Comparison of ENCODE assay signal across 19 cellular contexts in genomic region chr3:72384602-72385001, GRCh38.
DNase-seq lines count a peak whose midpoint lies in the region; ATAC-seq, FAIRE-seq and TF ChIP-seq lines count a peak whose summit lies in the region.
"Had no signal": no experiment of that assay in that cellular context is flagged by ENCODE, and none has a peak within 500 bp of the region (broad histone marks: within the 10 kb centered on the region; RNA-seq: fewer than 3 reads in every experiment).

No MANE protein-coding gene starts in this region.

- CTCF ChIA-PET in HEK293 (lab: Yijun Ruan, JAX) = interaction anchor here (0.6 to 0.7 kb wide), 3 partner anchors 30 to 461 kb away, joined by 3 read pairs; no protein-coding TSS in a partner anchor

- H3K4me3 Mint-ChIP-seq in natural killer cell = no peak overlapping the region
- no peak overlapping the region for H3K4me3 Mint-ChIP-seq in natural killer cell treated with Interleukin-12 subunit alpha and Interleukin-12 subunit beta and Interleukin-15 and Interleukin-18, amount 100 ng/mL, for 72 hours
- H3K4me3 Mint-ChIP-seq in stimulated activated effector memory CD8-positive, alpha-beta T cell treated with anti-CD3 and anti-CD28 coated beads, Interleukin-12 subunit alpha, Interleukin-12 subunit beta, amount 100 ng/mL, for 72 hours = no peak overlapping the region

- H3K27me3 ChIP-seq in bronchial epithelial cell (ENCODE audit: control insufficient read depth, insufficient read depth, low read length) (no peaks in the 10 kb centered on the region), colonic mucosa (no peaks in the 10 kb centered on the region)
- H3K27me3 ChIP-seq: left lung, ovary, testis had no signal

- H3K27me3 Mint-ChIP-seq in natural killer cell (ENCODE audit: low read depth in 2 of 2) = no peaks in the 10 kb centered on the region
- H3K27me3 Mint-ChIP-seq in natural killer cell treated with Interleukin-12 subunit alpha and Interleukin-12 subunit beta and Interleukin-15 and Interleukin-18, amount 100 ng/mL, for 72 hours = no peaks in the 10 kb centered on the region

- peaks cover 79 to 91% of the 10 kb centered on the region in 2 donors for H3K4me1 Mint-ChIP-seq in natural killer cell
- peaks cover 65 to 68% of the 10 kb centered on the region in 2 donors for H3K4me1 Mint-ChIP-seq in natural killer cell treated with Interleukin-12 subunit alpha and Interleukin-12 subunit beta and Interleukin-15 and Interleukin-18, amount 100 ng/mL, for 72 hours (ENCODE audit: low read depth in 2 of 2)
- peaks cover 79% of the 10 kb centered on the region for H3K4me1 Mint-ChIP-seq in stimulated activated effector memory CD8-positive, alpha-beta T cell treated with anti-CD3 and anti-CD28 coated beads, Interleukin-12 subunit alpha, Interleukin-12 subunit beta, amount 100 ng/mL, for 72 hours

- H3K4me3 ChIP-seq in HEK293 (ENCODE audit: low read depth, low read length) (no peak overlapping the region), bronchial epithelial cell (ENCODE audit: low read depth, low read length) (no peak overlapping the region), colonic mucosa (no peak overlapping the region)
- H3K4me3 ChIP-seq: GM23248, left lung, ovary, testis had no signal

- peak overlapping the region; percentile 51 to 58 for H3K27ac Mint-ChIP-seq in natural killer cell
- no peak overlapping the region for H3K27ac Mint-ChIP-seq in natural killer cell treated with Interleukin-12 subunit alpha and Interleukin-12 subunit beta and Interleukin-15 and Interleukin-18, amount 100 ng/mL, for 72 hours
- peak overlapping the region; percentile 18 for H3K27ac Mint-ChIP-seq in stimulated activated effector memory CD8-positive, alpha-beta T cell treated with anti-CD3 and anti-CD28 coated beads, Interleukin-12 subunit alpha, Interleukin-12 subunit beta, amount 100 ng/mL, for 72 hours

- no peaks in the 10 kb centered on the region for H3K9me3 Mint-ChIP-seq in natural killer cell
- H3K9me3 Mint-ChIP-seq in natural killer cell treated with Interleukin-12 subunit alpha and Interleukin-12 subunit beta and Interleukin-15 and Interleukin-18, amount 100 ng/mL, for 72 hours = no peaks in the 10 kb centered on the region
- H3K9me3 Mint-ChIP-seq in stimulated activated effector memory CD8-positive, alpha-beta T cell treated with anti-CD3 and anti-CD28 coated beads, Interleukin-12 subunit alpha, Interleukin-12 subunit beta, amount 100 ng/mL, for 72 hours = no peaks in the 10 kb centered on the region
- H3K9me3 Mint-ChIP-seq: activated naive CD4-positive, alpha-beta T cell treated with anti-CD3 and anti-CD28 coated beads, Interleukin-2, amount 50 U/mL, for 72 hours had no signal

- ATAC-seq in natural killer cell = no peak
- ATAC-seq in natural killer cell treated with Interleukin-12 subunit alpha and Interleukin-12 subunit beta and Interleukin-15 and Interleukin-18, amount 100 ng/mL, for 72 hours = no peak
- no peak for ATAC-seq in stimulated activated effector memory CD8-positive, alpha-beta T cell treated with anti-CD3 and anti-CD28 coated beads, Interleukin-12 subunit alpha, Interleukin-12 subunit beta, amount 100 ng/mL, for 72 hours
- ATAC-seq in GM18907 (IDR thresholded peaks at IDR 0.05; ENCODE audit: unreplicated experiment) = no peak
- ATAC-seq: activated CD4-positive, CD25-positive, alpha-beta regulatory T cell treated with anti-CD3 and anti-CD28 coated beads, Interleukin-2, amount 50 U/mL, for 24 hours; left lung had no signal

- H3K9ac ChIP-seq in colonic mucosa (ENCODE audit: low read depth in 2 of 2, low read length in 2 of 2) = no peak overlapping the region
- H3K9ac ChIP-seq: GM23248 had no signal

- H3K4me1 ChIP-seq in HEK293 (ENCODE audit: control insufficient read depth, insufficient read depth, low read length) (peaks cover 8% of the 10 kb centered on the region), colonic mucosa (no peaks in the 10 kb centered on the region)

- FAIRE-seq in bronchial epithelial cell (lab: Jason Lieb, UNC) = no peak
- FAIRE-seq: D721Med, G401.6, HTR-8/SVneo had no signal

- no peaks in the 10 kb centered on the region for H3K36me3 Mint-ChIP-seq in natural killer cell
- H3K36me3 Mint-ChIP-seq in natural killer cell treated with Interleukin-12 subunit alpha and Interleukin-12 subunit beta and Interleukin-15 and Interleukin-18, amount 100 ng/mL, for 72 hours = no peaks in the 10 kb centered on the region
- peaks cover 59% of the 10 kb centered on the region for H3K36me3 Mint-ChIP-seq in stimulated activated effector memory CD8-positive, alpha-beta T cell treated with anti-CD3 and anti-CD28 coated beads, Interleukin-12 subunit alpha, Interleukin-12 subunit beta, amount 100 ng/mL, for 72 hours

- no peaks in the 10 kb centered on the region for H3K9me3 ChIP-seq in HEK293 (ENCODE audit: control insufficient read depth, insufficient read depth, low read depth, low read length)
- H3K9me3 ChIP-seq in colonic mucosa = no peaks in the 10 kb centered on the region
- H3K9me3 ChIP-seq: left lung, ovary, testis had no signal

- H3K36me3 ChIP-seq in HEK293 (ENCODE audit: control insufficient read depth in 2 of 2, insufficient read depth in 1 of 2, low read length in 2 of 2) (no peaks in the 10 kb centered on the region), bronchial epithelial cell (ENCODE audit: control insufficient read depth, insufficient read depth, low read length) (no peaks in the 10 kb centered on the region), colonic mucosa (no peaks in the 10 kb centered on the region)
- H3K36me3 ChIP-seq: left lung, ovary had no signal

- POLR2A ChIA-PET in HEK293 (lab: Yijun Ruan, JAX) = no interaction called here

- intact Hi-C loops in natural killer cell (cut with micrococcal nuclease) = no loop called here
- intact Hi-C loops in colonic mucosa (cut with DNase I) = no loop called here

- H3K27ac ChIP-seq in HEK293 (ENCODE audit: extremely low read depth, low read depth, low read length) = no peak overlapping the region
- no peak overlapping the region for H3K27ac ChIP-seq in colonic mucosa
- H3K27ac ChIP-seq: GM23248, left lung, ovary, testis had no signal

- DNase-seq in natural killer cell = no peak
- DNase-seq in natural killer cell treated with Interleukin-12 subunit alpha and Interleukin-12 subunit beta and Interleukin-15 and Interleukin-18, amount 100 ng/mL, for 72 hours (ENCODE audit: low spot score) = no peak
- DNase-seq in bronchial epithelial cell (ENCODE audit: low read depth) = peak; percentile 29
- no peak for DNase-seq in stimulated activated effector memory CD8-positive, alpha-beta T cell treated with anti-CD3 and anti-CD28 coated beads, Interleukin-12 subunit alpha, Interleukin-12 subunit beta, amount 100 ng/mL, for 72 hours (ENCODE audit: low spot score in 2 of 2)
- no peak for DNase-seq in NCI-H69 (lab: John Stamatoyannopoulos, UW)
- DNase-seq in colonic mucosa = no peak
- DNase-seq: GM23248, left lung, NCI-H187, ovary, SHP77, testis had no signal

- TF ChIP-seq CTCF in natural killer cell (IDR thresholded peaks at IDR 0.05) (no peak), HEK293 (tag by site-specific recombination; IDR thresholded peaks at IDR 0.05) (no peak), bronchial epithelial cell (IDR thresholded peaks at IDR 0.05; ENCODE audit: insufficient read depth, low read length, severe bottlenecking) (no peak), colonic mucosa (IDR thresholded peaks at IDR 0.05) (no peak)

TF ChIP-seq in HEK293, 187 proteins besides CTCF, POLR2A, EP300 and RAD21:
- TF ChIP-seq PRDM1 (tag by site-specific recombination; IDR thresholded peaks at IDR 0.05) (peak; percentile 47; the same call in 1 of the 2 replicates), KLF7 (tag by site-specific recombination; IDR thresholded peaks at IDR 0.05; ENCODE audit: borderline replicate concordance) (no peak), ZNF239 (tag by site-specific recombination; IDR thresholded peaks at IDR 0.05) (no peak), PRDM6 (tag by site-specific recombination; IDR thresholded peaks at IDR 0.05) (no peak), ZNF664 (tag by site-specific recombination; IDR thresholded peaks at IDR 0.05) (no peak), OSR2 (tag by site-specific recombination; IDR thresholded peaks at IDR 0.05) (no peak), REPIN1 (tag by site-specific recombination; IDR thresholded peaks at IDR 0.05; ENCODE audit: low read depth) (no peak), FEZF1 (tag by site-specific recombination; IDR thresholded peaks at IDR 0.05) (peak; percentile 69), ZNF398 (tag by site-specific recombination; IDR thresholded peaks at IDR 0.05) (no peak)

Comparison
In these comparisons a context has a peak if more than half of its experiments do, and no peak if none do; other contexts are left out.
1. H3K27ac Mint-ChIP-seq: peak in natural killer cell (2 of 2) and stimulated activated effector memory CD8-positive, alpha-beta T cell treated with anti-CD3 and anti-CD28 coated beads, Interleukin-12 subunit alpha, Interleukin-12 subunit beta, amount 100 ng/mL, for 72 hours (single experiment); none in natural killer cell treated with Interleukin-12 subunit alpha and Interleukin-12 subunit beta and Interleukin-15 and Interleukin-18, amount 100 ng/mL, for 72 hours (0 of 2).